1 cellular context compared by ENCODE assay signal in genomic region chr16:566475-567361, GRCh38.
TF ChIP-seq lines count a peak whose summit lies in the region.

Gene NHLRC4 (plus strand): TSS chr16:567005. CDS start chr16:568048, 1,043 bp downstream.

TF ChIP-seq in K562, 482 proteins besides CTCF, POLR2A, EP300 and RAD21 (continued from another document and continues in another):
- TF ChIP-seq ZNF77 (CRISPR knock-in tag; IDR thresholded peaks at IDR 0.05) (no peak), NONO (IDR thresholded peaks at IDR 0.05; ENCODE audit: low read depth in 2 of 2, low read length in 1 of 2) (peak in 1 of 2 experiments; percentile 75; a peak in 2 of 4 replicates), HMGN3 (IDR thresholded peaks at IDR 0.05; ENCODE audit: borderline replicate concordance, extremely low read depth, insufficient read length, low read depth, low read length) (peak; percentile 67), ZNF23 (CRISPR knock-in tag; IDR thresholded peaks at IDR 0.05) (no peak), ZNF507 (tag; conservative IDR thresholded peaks at IDR 0.05) (no peak), FOS (IDR thresholded peaks at IDR 0.05; ENCODE audit: extremely low read depth, insufficient read length) (no peak), PHTF2 (CRISPR knock-in tag; IDR thresholded peaks at IDR 0.05) (no peak), DDX20 (tag; IDR thresholded peaks at IDR 0.05; ENCODE audit: low read depth) (no peak), CBFB (CRISPR knock-in tag; IDR thresholded peaks at IDR 0.05) (no peak), MXI1 (IDR thresholded peaks at IDR 0.05; ENCODE audit: low read depth, low read length) (no peak; the same call in 1 of the 2 replicates), ZNF133 (CRISPR knock-in tag; IDR thresholded peaks at IDR 0.05) (no peak), BRD4 (IDR thresholded peaks at IDR 0.05) (no peak), ZNF217 (CRISPR knock-in tag; IDR thresholded peaks at IDR 0.05) (no peak), RREB1 (CRISPR knock-in tag; IDR thresholded peaks at IDR 0.05) (no peak), ZNF76 (CRISPR knock-in tag; IDR thresholded peaks at IDR 0.05; ENCODE audit: borderline replicate concordance) (no peak; the same call in 1 of the 2 replicates), MAFG (tag; conservative IDR thresholded peaks at IDR 0.05) (no peak), ZBTB1 (CRISPR knock-in tag; IDR thresholded peaks at IDR 0.05; ENCODE audit: borderline replicate concordance, low read depth) (no peak), SPI1 (IDR thresholded peaks at IDR 0.05; ENCODE audit: borderline replicate concordance, low read depth, low read length) (peak; percentile 85), ARID3B (CRISPR knock-in tag; IDR thresholded peaks at IDR 0.05; ENCODE audit: borderline replicate concordance) (no peak), SIRT6 (IDR thresholded peaks at IDR 0.05; ENCODE audit: low read depth, low read length) (no peak), CHD4 (IDR thresholded peaks at IDR 0.05; ENCODE audit: insufficient read depth, insufficient replicate concordance, low read depth, low read length, poor library complexity, severe bottlenecking) (no peak), ZNF740 (CRISPR knock-in tag; IDR thresholded peaks at IDR 0.05) (peak; percentile 86), ZNF740 (tag; IDR thresholded peaks at IDR 0.05) (no peak; a peak in 1 of 4 replicates), KLF16 (IDR thresholded peaks at IDR 0.05) (0 out of 2 replicates have a peak, but pooled peaks have one; percentile 33), ZKSCAN8 (CRISPR knock-in tag; IDR thresholded peaks at IDR 0.05) (no peak), POLR2G (IDR thresholded peaks at IDR 0.05; ENCODE audit: low read depth, low read length) (peak; percentile 78), SOX6 (IDR thresholded peaks at IDR 0.05) (peak; percentile 73; the same call in 1 of the 2 replicates), IRF1 (CRISPR knock-in tag; IDR thresholded peaks at IDR 0.05; ENCODE audit: borderline replicate concordance) (no peak), ATF7 (IDR thresholded peaks at IDR 0.05) (peak; percentile 97), HMGXB4 (CRISPR knock-in tag; IDR thresholded peaks at IDR 0.05) (no peak), FOXK1 (CRISPR knock-in tag; IDR thresholded peaks at IDR 0.05; ENCODE audit: borderline replicate concordance) (no peak), MAFK (IDR thresholded peaks at IDR 0.05; ENCODE audit: low read length) (no peak), POLR2AphosphoS5 (IDR thresholded peaks at IDR 0.05; ENCODE audit: control insufficient read depth, insufficient read depth, low read depth, low read length) (no peak), SREBF2 (CRISPR knock-in tag; IDR thresholded peaks at IDR 0.05) (no peak), FOXK2 (conservative IDR thresholded peaks at IDR 0.05 in 1 of 2, IDR thresholded peaks at IDR 0.05 in 1 of 2; ENCODE audit: low read depth in 2 of 2) (0 out of 4 replicates have a peak, but pooled peaks of 1 of the 2 experiments have one; percentile 36), FOXJ3 (CRISPR knock-in tag; IDR thresholded peaks at IDR 0.05) (no peak), ZNF444 (CRISPR knock-in tag; IDR thresholded peaks at IDR 0.05) (no peak), CREB3 (tag; conservative IDR thresholded peaks at IDR 0.05; ENCODE audit: low read depth) (no peak), SETDB1 (IDR thresholded peaks at IDR 0.05; ENCODE audit: low read length) (no peak), SIX5 (IDR thresholded peaks at IDR 0.05; ENCODE audit: borderline replicate concordance in 1 of 2, insufficient read depth in 1 of 2, low read depth in 1 of 2, low read length in 2 of 2) (no peak), TSC22D4 (tag; IDR thresholded peaks at IDR 0.05) (no peak), ZNF140 (CRISPR knock-in tag; IDR thresholded peaks at IDR 0.05) (no peak), ZNF589 (CRISPR knock-in tag; IDR thresholded peaks at IDR 0.05; ENCODE audit: low read depth) (no peak), ZKSCAN1 (IDR thresholded peaks at IDR 0.05; ENCODE audit: low read depth, low read length) (no peak; the same call in 1 of the 2 replicates), ESRRB (CRISPR knock-in tag; IDR thresholded peaks at IDR 0.05; ENCODE audit: borderline replicate concordance) (no peak), GABPA (tag; conservative IDR thresholded peaks at IDR 0.05; ENCODE audit: low read depth) (peak; percentile 53), SRSF7 (optimal IDR thresholded peaks at IDR 0.05; ENCODE audit: low read depth, low read length) (no peak), KDM1A (IDR thresholded peaks at IDR 0.05) (no peak), MBD2 (IDR thresholded peaks at IDR 0.05; ENCODE audit: borderline replicate concordance, low read depth) (0 out of 2 replicates have a peak, but pooled peaks have one; percentile 34), TFAM (CRISPR knock-in tag; conservative IDR thresholded peaks at IDR 0.05) (no peak), THAP7 (CRISPR knock-in tag; IDR thresholded peaks at IDR 0.05) (no peak), EHMT2 (IDR thresholded peaks at IDR 0.05) (no peak), RBBP5 (IDR thresholded peaks at IDR 0.05; ENCODE audit: borderline replicate concordance, insufficient read depth, low read length, poor library complexity, severe bottlenecking) (peak; percentile 62), GABPB1 (CRISPR knock-in tag; IDR thresholded peaks at IDR 0.05) (peak; percentile 50), SREBF1 (IDR thresholded peaks at IDR 0.05; ENCODE audit: borderline replicate concordance, low read depth, low read length) (no peak), ZNF512 (tag; IDR thresholded peaks at IDR 0.05) (no peak), CHD2 (IDR thresholded peaks at IDR 0.05; ENCODE audit: low read depth, low read length) (no peak), ADNP (tag; IDR thresholded peaks at IDR 0.05) (no peak), ZFP1 (CRISPR knock-in tag; IDR thresholded peaks at IDR 0.05) (no peak), TCFL5 (CRISPR knock-in tag; conservative IDR thresholded peaks at IDR 0.05) (no peak)
